Comparison of ENCODE assay signal across 19 cellular contexts in genomic region chr6:137601471-137601870, GRCh38.
"Had no signal": no experiment of that assay in that cellular context is flagged by ENCODE, and none has a peak within 500 bp of the region (broad histone marks: within the 10 kb centered on the region; RNA-seq: fewer than 3 reads in every experiment).

No MANE protein-coding gene starts in this region.

- H3K27ac ChIP-seq: SJSA1 had no signal

- DNase-seq: KBM-7, MV-4-11, NCI-H1048, NCI-H1105, NCI-H1417, NCI-H1436 treated with DMSO at 0.1 percent for 48 hours, NCI-H1694, NCI-H1930, NCI-H2081, NCI-H2107, NCI-H2227 treated with DMSO at 0.1 percent for 48 hours, NCI-H526 treated with DMSO at 0.1 percent for 48 hours, NCI-H774, Right ventricle myocardium superior, RPMI8226, SIG-M5, SK-N-SH, SW 1271 had no signal
